Comparison of ENCODE assay signal across 1 cellular context in the genomic region with DNA sequence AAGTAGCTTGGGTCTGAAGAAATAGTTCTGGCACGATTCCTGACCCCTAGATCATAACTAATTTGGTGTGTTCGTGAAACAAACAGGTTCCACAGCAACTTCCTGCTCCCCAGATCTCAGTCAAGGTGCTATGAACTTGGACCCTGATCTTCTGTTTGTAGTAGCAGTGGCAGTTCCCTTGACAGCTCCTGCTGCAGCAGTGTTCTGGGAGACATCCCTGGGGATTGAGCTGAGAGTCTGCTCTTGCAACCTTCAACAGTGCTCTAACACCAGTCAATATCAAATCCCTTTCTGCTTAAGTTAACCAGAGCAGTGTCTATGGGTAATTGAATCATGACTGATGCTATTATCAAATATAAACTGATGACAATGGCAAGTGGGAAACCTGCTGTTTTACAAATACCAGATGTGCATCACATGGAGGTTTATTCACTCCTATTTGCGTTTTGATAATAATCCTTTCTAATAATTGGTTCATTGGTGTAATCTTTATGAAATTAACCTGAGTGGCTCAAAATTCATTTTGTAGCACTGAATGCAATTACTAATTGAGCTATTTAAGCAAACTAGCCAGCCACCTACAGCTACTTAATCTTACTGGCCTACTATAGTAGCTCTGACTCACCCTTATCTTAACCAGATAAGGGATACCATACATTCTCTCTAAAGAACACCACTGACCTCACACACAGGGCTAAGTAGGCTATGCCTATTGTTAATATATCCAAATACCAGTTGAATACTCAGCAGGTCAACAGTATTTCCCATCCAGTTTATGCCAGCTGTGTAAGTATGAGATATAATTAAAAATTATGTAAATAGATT.
TF ChIP-seq lines count a peak whose summit lies in the region.

No MANE protein-coding gene starts in this region.

TF ChIP-seq in IMR-90, 13 proteins besides CTCF, POLR2A, EP300 and RAD21:
- 0 out of 2 replicates have a peak, but pooled peaks have one; percentile 28 for TF ChIP-seq FOS (IDR thresholded peaks at IDR 0.05; ENCODE audit: low read depth, low read length)
- no peak for TF ChIP-seq MXI1 (IDR thresholded peaks at IDR 0.05; ENCODE audit: borderline replicate concordance, low read depth, low read length)
- TF ChIP-seq, protein P1, sequence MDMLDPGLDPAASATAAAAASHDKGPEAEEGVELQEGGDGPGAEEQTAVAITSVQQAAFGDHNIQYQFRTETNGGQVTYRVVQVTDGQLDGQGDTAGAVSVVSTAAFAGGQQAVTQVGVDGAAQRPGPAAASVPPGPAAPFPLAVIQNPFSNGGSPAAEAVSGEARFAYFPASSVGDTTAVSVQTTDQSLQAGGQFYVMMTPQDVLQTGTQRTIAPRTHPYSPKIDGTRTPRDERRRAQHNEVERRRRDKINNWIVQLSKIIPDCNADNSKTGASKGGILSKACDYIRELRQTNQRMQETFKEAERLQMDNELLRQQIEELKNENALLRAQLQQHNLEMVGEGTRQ (IDR thresholded peaks at IDR 0.05; ENCODE audit: low read depth, low read length): no peak
- TF ChIP-seq SMC3 (IDR thresholded peaks at IDR 0.05; ENCODE audit: low read depth, low read length): no peak
- TF ChIP-seq BHLHE40 (IDR thresholded peaks at IDR 0.05; ENCODE audit: low read depth, low read length): peak; percentile 30; the same call in 1 of the 2 replicates
